ENCODE assay signal across 20 cellular contexts in genomic region chr2:165667375-165667774, GRCh38.
DNase-seq lines count a peak whose midpoint lies in the region; FAIRE-seq and TF ChIP-seq lines count a peak whose summit lies in the region.
"Had no signal": no experiment of that assay in that cellular context is flagged by ENCODE, and none has a peak within 500 bp of the region (broad histone marks: within the 10 kb centered on the region; RNA-seq: fewer than 3 reads in every experiment).

No MANE protein-coding gene starts in this region.

- H3K4me1 ChIP-seq in A673 (ENCODE audit: insufficient read depth, low read length, poor library complexity, severe bottlenecking) (no peaks in the 10 kb centered on the region), kidney (ENCODE audit: control insufficient read depth in 1 of 2, insufficient read depth in 1 of 2, low read depth in 1 of 2, low read length in 2 of 2) (no peaks in the 10 kb centered on the region)
- H3K4me1 ChIP-seq: HAP-1 had no signal

- CTCF ChIA-PET in A673 (lab: Charles Lee): no interaction called here

- POLR2A ChIA-PET in A673 (lab: Charles Lee; ENCODE audit: low non-redundant PET): no interaction called here

- H3K9me3 ChIP-seq in A673 (ENCODE audit: low read depth, low read length, poor library complexity, severe bottlenecking) (peaks cover 12% of the 10 kb centered on the region), SK-N-MC (ENCODE audit: low read depth, low read length) (peaks cover 3% of the 10 kb centered on the region; the same call in 1 of the 2 replicates), kidney (ENCODE audit: control insufficient read depth in 1 of 2, low read length in 2 of 2) (no peaks in the 10 kb centered on the region)
- H3K9me3 ChIP-seq: A549, HAP-1 had no signal

- TF ChIP-seq CTCF in A673 (conservative IDR thresholded peaks at IDR 0.05; ENCODE audit: low read depth, low read length) (no peak), mesothelial cell of epicardium (IDR thresholded peaks at IDR 0.05; ENCODE audit: unreplicated experiment) (no peak), kidney (IDR thresholded peaks at IDR 0.05; ENCODE audit: borderline replicate concordance, extremely low read depth, insufficient read depth) (no peak)

- H3K27me3 ChIP-seq in A673 (replicated peaks; ENCODE audit: insufficient read depth, low read depth, low read length, poor library complexity): no peaks in the 10 kb centered on the region

- no peak overlapping the region for H3K9ac ChIP-seq in SK-N-MC (ENCODE audit: insufficient read length)
- no peak overlapping the region for H3K9ac ChIP-seq in kidney (ENCODE audit: low read length in 2 of 2)

- DNase-seq in A673 (ENCODE audit: low spot score) (no peak), SK-N-MC (ENCODE audit: low read depth, low spot score) (no peak), mesothelial cell of epicardium (ENCODE audit: low spot score in 2 of 2, unreplicated experiment in 2 of 2) (no peak), iPS-NIHi11 (ENCODE audit: low spot score) (no peak), dedifferentiated amniotic fluid mesenchymal stem cell (ENCODE audit: extremely low spot score) (no peak), kidney (no peak)
- DNase-seq: 8988T; C1 segment of cervical spinal cord; Calu3; CD4-positive, alpha-beta memory T cell; COR-L47; DMS53; DMS79 treated with DMSO at 0.1 percent for 48 hours; GF-D8; GOT3 had no signal

- H3K27me3 Mint-ChIP-seq in mesothelial cell of epicardium (ENCODE audit: low read depth): no peaks in the 10 kb centered on the region
- H3K27me3 Mint-ChIP-seq: CD4-positive, alpha-beta memory T cell had no signal

- peaks cover 12% of the 10 kb centered on the region for H3K9me3 Mint-ChIP-seq in mesothelial cell of epicardium

- intact Hi-C loops in A673 (cut with micrococcal nuclease; ENCODE audit: unreplicated experiment) (no loop called here), kidney (cut with DNase I) (no loop called here)

- no peak overlapping the region for H3K4me3 Mint-ChIP-seq in mesothelial cell of epicardium
- H3K4me3 Mint-ChIP-seq: CD4-positive, alpha-beta memory T cell had no signal

- H3K27ac ChIP-seq in A673 (ENCODE audit: low read depth, low read length, poor library complexity, severe bottlenecking) (peak overlapping the region; percentile 14), SK-N-MC (peak overlapping the region; percentile 70), kidney (ENCODE audit: low read depth in 2 of 2, low read length in 2 of 2) (no peak overlapping the region)
- H3K27ac ChIP-seq: A549 had no signal

- H3K4me3 ChIP-seq in A673 (ENCODE audit: low read depth, low read length, poor library complexity, severe bottlenecking) (no peak overlapping the region), SK-N-MC (no peak overlapping the region), kidney (ENCODE audit: low read length in 2 of 2) (no peak overlapping the region)
- H3K4me3 ChIP-seq: A549, HAP-1 had no signal

- H3K36me3 ChIP-seq in A673 (ENCODE audit: insufficient read depth, low read length, poor library complexity, severe bottlenecking) (peaks cover 30% of the 10 kb centered on the region), SK-N-MC (ENCODE audit: insufficient read depth, low read length) (peaks cover 24% of the 10 kb centered on the region), kidney (ENCODE audit: control insufficient read depth in 1 of 2, insufficient read depth in 2 of 2, low read length in 2 of 2) (no peaks in the 10 kb centered on the region)
- H3K36me3 ChIP-seq: HAP-1 had no signal

- peak overlapping the region; percentile 88 for H3K27ac Mint-ChIP-seq in mesothelial cell of epicardium
- H3K27ac Mint-ChIP-seq: CD4-positive, alpha-beta memory T cell had no signal

- peaks cover 29% of the 10 kb centered on the region for H3K4me1 Mint-ChIP-seq in mesothelial cell of epicardium
- H3K4me1 Mint-ChIP-seq: CD4-positive, alpha-beta memory T cell had no signal

- peaks cover 38% of the 10 kb centered on the region for H3K36me3 Mint-ChIP-seq in mesothelial cell of epicardium

- no TSS peak for BruUV-seq in A673 (replicated peaks; lab: Mats Ljungman, UMichigan)

- no peak for FAIRE-seq in kidney (lab: Jason Lieb, UNC)
- FAIRE-seq: A549, GM12891, GM18507, H54 had no signal

Comparison
In these comparisons a context has a peak if more than half of its experiments do, and no peak if none do; other contexts are left out.
1. H3K27ac ChIP-seq: peak in A673 (single experiment) and SK-N-MC (single experiment); none in kidney (0 of 2).